ENCODE assay signal across 13 cellular contexts in genomic region chr16:50331570-50331969, GRCh38.
"Had no signal": no experiment of that assay in that cellular context is flagged by ENCODE, and none has a peak within 500 bp of the region (broad histone marks: within the 10 kb centered on the region; RNA-seq: fewer than 3 reads in every experiment).

No MANE protein-coding gene starts in this region.

- DNase-seq: activated gamma-delta T cell; activated T-cell treated with anti-CD3 and anti-CD28 coated beads, Interleukin-2, amount 50 U/mL, for 24 hours; anterior cingulate cortex; brain microvascular endothelial cell; cerebellar nuclear complex; effector memory CD4-positive, alpha-beta T cell; foreskin keratinocyte; mesendoderm; pancreas; stimulated activated CD4-positive, alpha-beta T cell treated with anti-CD3 and anti-CD28 coated beads, Interleukin-2, amount 100 ng/mL, for 48 hours; stimulated activated naive CD4-positive, alpha-beta T cell; substantia nigra; SW 1271 had no signal

- H3K27me3 ChIP-seq: brain microvascular endothelial cell, foreskin keratinocyte, pancreas had no signal

- H3K27ac Mint-ChIP-seq: activated T-cell treated with anti-CD3 and anti-CD28 coated beads, Interleukin-2, amount 50 U/mL, for 24 hours had no signal

- H3K9me3 ChIP-seq: pancreas had no signal

- H3K27ac ChIP-seq: brain microvascular endothelial cell, foreskin keratinocyte, pancreas had no signal

- ATAC-seq: foreskin keratinocyte, pancreas had no signal

- H3K9me3 Mint-ChIP-seq: activated T-cell treated with anti-CD3 and anti-CD28 coated beads, Interleukin-2, amount 50 U/mL, for 24 hours had no signal

- H3K4me3 ChIP-seq: pancreas had no signal

- H3K4me3 Mint-ChIP-seq: activated T-cell treated with anti-CD3 and anti-CD28 coated beads, Interleukin-2, amount 50 U/mL, for 24 hours had no signal

- H3K4me1 ChIP-seq: foreskin keratinocyte, pancreas had no signal

- H3K27me3 Mint-ChIP-seq: activated T-cell treated with anti-CD3 and anti-CD28 coated beads, Interleukin-2, amount 50 U/mL, for 24 hours had no signal
